In genomic region chr20:5448449-5449118, GRCh38 we compare ENCODE assay signal across 8 cellular contexts.
DNase-seq lines count a peak whose midpoint lies in the region; ATAC-seq and TF ChIP-seq lines count a peak whose summit lies in the region.

No MANE protein-coding gene starts in this region.

- DNase-seq in SIG-M5 treated with dmso at 0.1 percent for 504 hours (lab: John Stamatoyannopoulos, UW; ENCODE audit: unreplicated experiment) = peak; percentile 18
- no peak for DNase-seq in SIG-M5 (lab: John Stamatoyannopoulos, UW)
- DNase-seq in NB4 (ENCODE audit: low read depth) = peak; percentile 55
- peak; percentile 23 to 30 for DNase-seq in central memory CD8-positive, alpha-beta T cell (ENCODE audit: low spot score in 2 of 2)
- DNase-seq in stimulated activated CD8-positive, alpha-beta memory T cell treated with anti-CD3 and anti-CD28 coated beads, Interleukin-15, amount 100 ng/mL, for 48 hours (ENCODE audit: low read depth in 2 of 2) = peak; percentile 2 to 6

- H3K4me1 ChIP-seq in liver (ENCODE audit: control insufficient read depth in 4 of 4, insufficient read depth in 4 of 4, low read length in 3 of 4) = no peaks in the 10 kb centered on the region

- no peaks in the 10 kb centered on the region for H3K36me3 ChIP-seq in liver (ENCODE audit: control insufficient read depth in 4 of 4, insufficient read depth in 3 of 4, low read depth in 1 of 4, low read length in 3 of 4)

- ATAC-seq in central memory CD8-positive, alpha-beta T cell (replicated peaks; ENCODE audit: extremely low read depth, poor library complexity, severe bottlenecking) = no peak
- no peak for ATAC-seq in GM18517 (IDR thresholded peaks at IDR 0.05; ENCODE audit: unreplicated experiment)

- H3K36me3 Mint-ChIP-seq in central memory CD8-positive, alpha-beta T cell (ENCODE audit: insufficient read depth) = no peaks in the 10 kb centered on the region

- WGBS in liver = 13% methylated on average over 10 of the region's 10 CpGs

- H3K27me3 Mint-ChIP-seq in central memory CD8-positive, alpha-beta T cell = peaks cover 43% of the 10 kb centered on the region

- no peak for TF ChIP-seq POLR2A in NB4 (IDR thresholded peaks at IDR 0.05; ENCODE audit: extremely low read depth, insufficient read length)

- H3K27ac ChIP-seq in liver (ENCODE audit: low read depth in 1 of 2, low read length in 2 of 2) = no peak overlapping the region

- no peak overlapping the region for H3K9ac ChIP-seq in liver (ENCODE audit: low read depth in 1 of 2, low read length in 2 of 2)

- no peaks in the 10 kb centered on the region for H3K9me3 Mint-ChIP-seq in central memory CD8-positive, alpha-beta T cell

- no peak overlapping the region for H3K4me3 Mint-ChIP-seq in central memory CD8-positive, alpha-beta T cell

- H3K27ac Mint-ChIP-seq in central memory CD8-positive, alpha-beta T cell (ENCODE audit: low read depth) = no peak overlapping the region

- H3K4me3 ChIP-seq in NB4 (ENCODE audit: low read depth, low read length) (no peak overlapping the region), WI38 (ENCODE audit: low read depth, low read length) (no peak overlapping the region), liver (ENCODE audit: low read depth in 1 of 3, low read length in 3 of 3) (no peak overlapping the region)

- H3K27me3 ChIP-seq in liver (ENCODE audit: control insufficient read depth in 4 of 4, insufficient read depth in 4 of 4, low read length in 3 of 4) = peaks cover 0 to 8% (median 2%) of the 10 kb centered on the region in 4 donors

- TF ChIP-seq RAD21 in liver (IDR thresholded peaks at IDR 0.05) = peak; percentile 72 to 82

- no peaks in the 10 kb centered on the region for H3K9me3 ChIP-seq in liver (ENCODE audit: control insufficient read depth in 4 of 4, low read length in 3 of 4)

- no peaks in the 10 kb centered on the region for H3K4me1 Mint-ChIP-seq in central memory CD8-positive, alpha-beta T cell

- TF ChIP-seq CTCF in NB4 (IDR thresholded peaks at IDR 0.05; ENCODE audit: low read depth, low read length) = peak; percentile 79
- TF ChIP-seq CTCF in WI38 (IDR thresholded peaks at IDR 0.05; ENCODE audit: low read depth, low read length) = peak; percentile 64
- TF ChIP-seq CTCF in liver (IDR thresholded peaks at IDR 0.05; ENCODE audit: low read depth, low read length, missing input control) = peak; percentile 58

TF ChIP-seq in liver, 16 proteins besides CTCF, POLR2A, EP300 and RAD21:
- no peak for TF ChIP-seq MAX (IDR thresholded peaks at IDR 0.05)
- no peak for TF ChIP-seq GABPA (IDR thresholded peaks at IDR 0.05 in 1 of 2, conservative IDR thresholded peaks at IDR 0.05 in 1 of 2)
- no peak for TF ChIP-seq JUND (IDR thresholded peaks at IDR 0.05)
- no peak for TF ChIP-seq HNF4G (IDR thresholded peaks at IDR 0.05)
- no peak for TF ChIP-seq FOXA2 (IDR thresholded peaks at IDR 0.05)
- TF ChIP-seq NR2F2 (IDR thresholded peaks at IDR 0.05) = no peak
